Comparison of ENCODE assay signal across 29 cellular contexts in the genomic region with DNA sequence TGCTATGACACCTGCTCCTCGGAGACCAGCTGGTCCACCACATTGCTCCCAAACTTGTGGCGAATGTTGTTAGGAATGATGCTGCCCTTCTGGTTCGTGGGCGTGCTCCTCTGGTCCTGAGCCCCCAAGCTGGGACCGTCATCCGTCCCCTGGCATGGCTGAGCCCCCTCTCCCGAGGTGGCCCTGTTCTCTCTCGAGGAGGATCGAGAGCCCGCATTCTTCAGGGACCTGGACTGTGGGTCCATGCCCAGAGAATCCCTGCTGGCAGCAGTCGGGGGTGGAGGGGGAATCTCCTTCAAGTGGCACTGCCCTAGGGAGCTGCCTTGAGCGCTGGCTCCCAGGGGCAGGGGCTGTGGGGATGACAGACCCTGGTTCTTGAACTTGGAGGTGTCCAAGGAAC.
"Had no signal": no experiment of that assay in that cellular context is flagged by ENCODE, and none has a peak within 500 bp of the region (broad histone marks: within the 10 kb centered on the region; RNA-seq: fewer than 3 reads in every experiment).

No MANE protein-coding gene starts in this region.

- H3K27ac ChIP-seq: brain microvascular endothelial cell, coronary artery, esophagus muscularis mucosa, foreskin keratinocyte, gastrocnemius medialis, heart left ventricle, VCaP had no signal

- H3K4me1 Mint-ChIP-seq: activated CD4-positive, alpha-beta memory T cell treated with anti-CD3 and anti-CD28 coated beads, Interleukin-2, amount 10 ng/mL, durations not matched to agents 7 days and 5 days; activated CD4-positive, alpha-beta T cell treated with anti-CD3 and anti-CD28 coated beads, Interleukin-2, amount 10 ng/mL, durations not matched to agents 7 days and 5 days; activated naive CD4-positive, alpha-beta T cell treated with anti-CD3 and anti-CD28 coated beads, Interleukin-2, amount 50 U/mL, for 24 hours; activated naive CD8-positive, alpha-beta T cell treated with anti-CD3 and anti-CD28 coated beads for 36 hours; central memory CD8-positive, alpha-beta T cell had no signal

- ATAC-seq: activated T-cell treated with anti-CD3 and anti-CD28 coated beads, Interleukin-2, amount 50 U/mL, for 72 hours; foreskin keratinocyte; gastrocnemius medialis; WTC11 had no signal

- DNase-seq: activated CD4-positive, alpha-beta memory T cell treated with anti-CD3 and anti-CD28 coated beads, Interleukin-2, amount 10 ng/mL, durations not matched to agents 7 days and 5 days; activated CD4-positive, alpha-beta T cell treated with anti-CD3 and anti-CD28 coated beads for 1 hour; activated CD4-positive, alpha-beta T cell treated with anti-CD3 and anti-CD28 coated beads for 4 hours; activated CD4-positive, alpha-beta T cell treated with anti-CD3 and anti-CD28 coated beads, Interleukin-2, amount 10 ng/mL, durations not matched to agents 7 days and 5 days; activated CD4-positive, alpha-beta T cell treated with anti-CD3 and anti-CD28 coated beads, Interleukin-2, amount 50 U/mL, for 4 hours; activated CD8-positive, alpha-beta memory T cell treated with anti-CD3 and anti-CD28 coated beads, Interleukin-2, amount 50 U/mL, for 48 hours; activated gamma-delta T cell; activated naive CD4-positive, alpha-beta T cell; activated naive CD8-positive, alpha-beta T cell treated with anti-CD3 and anti-CD28 coated beads for 36 hours; activated T-cell treated with anti-CD3 and anti-CD28 coated beads for 4 hours; activated T-cell treated with anti-CD3 and anti-CD28 coated beads, Interleukin-2, amount 50 U/mL, for 24 hours; activated T-cell treated with anti-CD3 and anti-CD28 coated beads, Interleukin-2, amount 50 U/mL, for 72 hours; amniotic stem cell; brain microvascular endothelial cell; effector memory CD4-positive, alpha-beta T cell; erythroblast; foreskin keratinocyte; gastrocnemius medialis; glutamatergic neuron; heart left ventricle; T-helper 2 cell had no signal

- H3K9me3 ChIP-seq: esophagus muscularis mucosa, gastrocnemius medialis had no signal

- H3K4me3 ChIP-seq: coronary artery, dorsolateral prefrontal cortex, esophagus muscularis mucosa, gastrocnemius medialis, heart left ventricle had no signal

- H3K4me3 Mint-ChIP-seq: activated CD4-positive, alpha-beta memory T cell treated with anti-CD3 and anti-CD28 coated beads, Interleukin-2, amount 10 ng/mL, durations not matched to agents 7 days and 5 days; activated CD4-positive, alpha-beta T cell treated with anti-CD3 and anti-CD28 coated beads, Interleukin-2, amount 10 ng/mL, durations not matched to agents 7 days and 5 days; activated naive CD4-positive, alpha-beta T cell treated with anti-CD3 and anti-CD28 coated beads, Interleukin-2, amount 50 U/mL, for 24 hours; activated naive CD8-positive, alpha-beta T cell treated with anti-CD3 and anti-CD28 coated beads for 36 hours; activated T-cell treated with anti-CD3 and anti-CD28 coated beads, Interleukin-2, amount 50 U/mL, for 24 hours; activated T-cell treated with anti-CD3 and anti-CD28 coated beads, Interleukin-2, amount 50 U/mL, for 72 hours; central memory CD8-positive, alpha-beta T cell; dendritic cell treated with granulocyte-macrophage colony-stimulating factor and Interleukin-4, amounts not matched to agents 40 ng/mL and 50 ng/mL, for 4 days; WTC11 had no signal

- H3K27ac Mint-ChIP-seq: activated CD4-positive, alpha-beta memory T cell treated with anti-CD3 and anti-CD28 coated beads, Interleukin-2, amount 10 ng/mL, durations not matched to agents 7 days and 5 days; activated CD4-positive, alpha-beta T cell treated with anti-CD3 and anti-CD28 coated beads, Interleukin-2, amount 10 ng/mL, durations not matched to agents 7 days and 5 days; activated naive CD4-positive, alpha-beta T cell treated with anti-CD3 and anti-CD28 coated beads, Interleukin-2, amount 50 U/mL, for 24 hours; activated naive CD8-positive, alpha-beta T cell treated with anti-CD3 and anti-CD28 coated beads for 36 hours; activated T-cell treated with anti-CD3 and anti-CD28 coated beads, Interleukin-2, amount 50 U/mL, for 24 hours; activated T-cell treated with anti-CD3 and anti-CD28 coated beads, Interleukin-2, amount 50 U/mL, for 72 hours; dendritic cell treated with granulocyte-macrophage colony-stimulating factor and Interleukin-4, amounts not matched to agents 40 ng/mL and 50 ng/mL, for 4 days; WTC11 had no signal

- H3K27me3 ChIP-seq: dorsolateral prefrontal cortex, gastrocnemius medialis, heart left ventricle had no signal

- H3K36me3 ChIP-seq: brain microvascular endothelial cell, esophagus muscularis mucosa, gastrocnemius medialis, heart left ventricle had no signal

- H3K4me1 ChIP-seq: esophagus muscularis mucosa, foreskin keratinocyte, gastrocnemius medialis, heart left ventricle had no signal

- H3K27me3 Mint-ChIP-seq: activated naive CD8-positive, alpha-beta T cell treated with anti-CD3 and anti-CD28 coated beads for 36 hours had no signal

- H3K9me3 Mint-ChIP-seq: activated CD4-positive, alpha-beta memory T cell treated with anti-CD3 and anti-CD28 coated beads, Interleukin-2, amount 10 ng/mL, durations not matched to agents 7 days and 5 days; activated CD4-positive, alpha-beta T cell treated with anti-CD3 and anti-CD28 coated beads, Interleukin-2, amount 10 ng/mL, durations not matched to agents 7 days and 5 days; activated naive CD4-positive, alpha-beta T cell treated with anti-CD3 and anti-CD28 coated beads, Interleukin-2, amount 50 U/mL, for 24 hours; activated naive CD8-positive, alpha-beta T cell treated with anti-CD3 and anti-CD28 coated beads for 36 hours; activated T-cell treated with anti-CD3 and anti-CD28 coated beads, Interleukin-2, amount 50 U/mL, for 24 hours; activated T-cell treated with anti-CD3 and anti-CD28 coated beads, Interleukin-2, amount 50 U/mL, for 72 hours; central memory CD8-positive, alpha-beta T cell; dendritic cell treated with granulocyte-macrophage colony-stimulating factor and Interleukin-4, amounts not matched to agents 40 ng/mL and 50 ng/mL, for 4 days had no signal

- H3K36me3 Mint-ChIP-seq: activated naive CD4-positive, alpha-beta T cell treated with anti-CD3 and anti-CD28 coated beads, Interleukin-2, amount 50 U/mL, for 24 hours; activated naive CD8-positive, alpha-beta T cell treated with anti-CD3 and anti-CD28 coated beads for 36 hours; WTC11 had no signal
